14 cellular contexts compared by ENCODE assay signal in genomic region chr13:43805681-43806128, GRCh38. TPM values are rescaled to one million over a fixed set of nuclear protein-coding genes. Genes with fewer than 3 reads are reported as not detected.
DNase-seq lines count a peak whose midpoint lies in the region; ATAC-seq, FAIRE-seq and TF ChIP-seq lines count a peak whose summit lies in the region.
"Had no signal": no experiment of that assay in that cellular context is flagged by ENCODE, and none has a peak within 500 bp of the region (broad histone marks: within the 10 kb centered on the region; RNA-seq: fewer than 3 reads in every experiment).

No MANE protein-coding gene starts in this region.

- H2AFZ ChIP-seq in GM12878 (ENCODE audit: control insufficient read depth, low read depth, low read length) (no peak overlapping the region), keratinocyte (ENCODE audit: control insufficient read depth, low read length) (no peak overlapping the region)

- no peaks in the 10 kb centered on the region for H3K36me3 ChIP-seq in GM12878 (ENCODE audit: control insufficient read depth in 2 of 2, insufficient read depth in 2 of 2, low read length in 1 of 2)
- H3K36me3 ChIP-seq in keratinocyte (ENCODE audit: control insufficient read depth in 2 of 2, extremely low read depth in 1 of 2, insufficient read depth in 2 of 2, low read length in 2 of 2): no peaks in the 10 kb centered on the region
- H3K36me3 ChIP-seq: HAP-1, neural progenitor cell had no signal

- BruUV-seq in GM12878 (replicated peaks; lab: Mats Ljungman, UMichigan): no TSS peak

- no peak for TF ChIP-seq RAD21 in GM12878 (IDR thresholded peaks at IDR 0.05; ENCODE audit: insufficient read depth, low read depth, low read length)

- TF ChIP-seq POLR2A in GM12878 (IDR thresholded peaks at IDR 0.05; ENCODE audit: low read depth, low read length): no peak

- no peaks in the 10 kb centered on the region for H3K9me3 ChIP-seq in GM12878 (replicated peaks; ENCODE audit: control insufficient read depth, insufficient read depth, low read length)
- no peaks in the 10 kb centered on the region for H3K9me3 ChIP-seq in keratinocyte (ENCODE audit: control insufficient read depth, low read depth, low read length)
- H3K9me3 ChIP-seq: HAP-1 had no signal

- peak; percentile 23 for DNase-seq in ELF-1 (ENCODE audit: low read depth, low spot score)
- DNase-seq in LHCN-M2 (ENCODE audit: low read depth): peak; percentile 25
- DNase-seq in GM12878 (ENCODE audit: low read depth, low spot score): no peak
- no peak for DNase-seq in keratinocyte (ENCODE audit: low read depth, low spot score)
- no peak for DNase-seq in dedifferentiated amniotic fluid mesenchymal stem cell (ENCODE audit: extremely low spot score)
- DNase-seq in NCI-H1436 (lab: John Stamatoyannopoulos, UW): no peak
- no peak for DNase-seq in NCI-H2107 treated with DMSO at 0.1 percent for 48 hours (lab: John Stamatoyannopoulos, UW; ENCODE audit: unreplicated experiment)
- DNase-seq: activated CD4-positive, alpha-beta memory T cell treated with anti-CD3 and anti-CD28 coated beads, Interleukin-2, amount 10 ng/mL, durations not matched to agents 7 days and 5 days; cerebellar nuclear complex; immature natural killer cell; NCI-H446 treated with DMSO at 0.1 percent for 48 hours had no signal

- WGBS in GM12878 (ENCODE audit: insufficient coverage, insufficient replicate concordance, low lambda C conversion rate, missing lambda C conversion rate): 61% methylated on average over 6 of the region's 6 CpGs

- in situ Hi-C loops in GM12878 (cut with MboI): loop anchor here (10.0 kb wide), 2 partner anchors 501 to 831 kb away; no protein-coding TSS in a partner anchor

- intact Hi-C loops in GM12878 (cut with micrococcal nuclease; ENCODE audit: unreplicated experiment): loop anchor here (10.0 kb wide), 1 partner anchor 611 kb away; no protein-coding TSS in a partner anchor

- H3K9ac ChIP-seq in GM12878 (ENCODE audit: control insufficient read depth, insufficient read depth, low read length): no peak overlapping the region
- H3K9ac ChIP-seq in keratinocyte (ENCODE audit: control insufficient read depth, extremely low read depth, insufficient read depth, low read length): peak overlapping the region; percentile 37
- H3K9ac ChIP-seq: neural progenitor cell had no signal

- CTCF ChIA-PET in GM12878 (lab: Yijun Ruan, JAX): interaction anchor here (1.3 to 2.8 kb wide), 5 partner anchors 9 to 1207 kb away, joined by 4 to 15 read pairs (median 10); no protein-coding TSS in a partner anchor

- TF ChIP-seq CTCF in GM12878 (IDR thresholded peaks at IDR 0.05 in 2 of 3, conservative IDR thresholded peaks at IDR 0.05 in 1 of 3; ENCODE audit: control insufficient read depth in 2 of 3, extremely low read depth in 1 of 3, insufficient read depth in 1 of 3, low read depth in 3 of 3, low read length in 3 of 3) (no peak), keratinocyte (optimal IDR thresholded peaks at IDR 0.05 in 1 of 3, IDR thresholded peaks at IDR 0.05 in 1 of 3, conservative IDR thresholded peaks at IDR 0.05 in 1 of 3; ENCODE audit: extremely low read depth in 1 of 3, insufficient read depth in 2 of 3, low read length in 3 of 3) (no peak)

- FAIRE-seq in GM12878 (lab: Jason Lieb, UNC): no peak
- peak; percentile 20 for FAIRE-seq in keratinocyte (lab: Jason Lieb, UNC)

- H3K27me3 ChIP-seq in GM12878 (replicated peaks in 1 of 2; ENCODE audit: control insufficient read depth in 2 of 2, insufficient read depth in 2 of 2, low read length in 1 of 2) (no peaks in the 10 kb centered on the region), keratinocyte (ENCODE audit: control insufficient read depth, extremely low read depth, insufficient read depth, low read length) (no peaks in the 10 kb centered on the region)
- H3K27me3 ChIP-seq: neural progenitor cell had no signal

- dilution Hi-C loops in keratinocyte (cut with MboI; ENCODE audit: extremely low pct_ligation_motif_present, low sequenced_read_pairs): no loop called here

- H3K4me1 ChIP-seq in GM12878 (ENCODE audit: control insufficient read depth, insufficient read depth, low read length): no peaks in the 10 kb centered on the region
- H3K4me1 ChIP-seq in keratinocyte (ENCODE audit: control insufficient read depth, extremely low read depth, insufficient read depth, low read length): peaks cover 16% of the 10 kb centered on the region
- H3K4me1 ChIP-seq: HAP-1, neural progenitor cell had no signal

- SMC1A ChIA-PET in GM12878 (lab: Charles Lee; ENCODE audit: uncharacterized antibody, unreplicated experiment): no interaction called here

- H3K79me2 ChIP-seq in GM12878 (ENCODE audit: control insufficient read depth, insufficient read depth, low read length): no peaks in the 10 kb centered on the region
- no peaks in the 10 kb centered on the region for H3K79me2 ChIP-seq in keratinocyte (ENCODE audit: control insufficient read depth, insufficient read depth, low read length)

- H3K4me3 ChIP-seq in GM12878: no peak overlapping the region
- no peak overlapping the region for H3K4me3 ChIP-seq in keratinocyte (ENCODE audit: control insufficient read depth in 2 of 3, extremely low read depth in 1 of 3, insufficient read depth in 2 of 3, low read depth in 1 of 3, low read length in 3 of 3)
- H3K4me3 ChIP-seq: HAP-1, neural progenitor cell had no signal

- RAD21 ChIA-PET in GM12878 (lab: Charles Lee; ENCODE audit: unreplicated experiment): interaction anchor here (0.6 to 1.2 kb wide), 2 partner anchors 242 to 838 kb away, joined by 3 read pairs; no protein-coding TSS in a partner anchor

- POLR2A ChIA-PET in GM12878 (lab: Charles Lee): interaction anchor here (0.5 to 0.7 kb wide), 2 partner anchors 66 to 288 kb away, joined by 3 to 4 read pairs; no protein-coding TSS in a partner anchor

- no peak for TF ChIP-seq EP300 in GM12878 (IDR thresholded peaks at IDR 0.05; ENCODE audit: borderline replicate concordance in 1 of 2, control insufficient read depth in 1 of 2, low read depth in 2 of 2, low read length in 2 of 2)

- H3K27ac ChIP-seq in GM12878 (ENCODE audit: control insufficient read depth, insufficient read depth): no peak overlapping the region
- H3K27ac ChIP-seq in keratinocyte (ENCODE audit: control insufficient read depth, insufficient read depth, low read length): peak overlapping the region; percentile 60
- H3K27ac ChIP-seq: neural progenitor cell had no signal

- no peak overlapping the region for H3K4me2 ChIP-seq in GM12878 (ENCODE audit: control insufficient read depth, insufficient read depth)
- no peak overlapping the region for H3K4me2 ChIP-seq in keratinocyte (ENCODE audit: control insufficient read depth, extremely low read depth, insufficient read depth, low read depth, low read length)
- H3K4me2 ChIP-seq: neural progenitor cell had no signal

- ATAC-seq in GM12878 (peak; percentile 27; the same call in 2 of the 3 replicates), GM18867 (IDR thresholded peaks at IDR 0.05; ENCODE audit: unreplicated experiment) (no peak)

- H3K9me1 ChIP-seq in keratinocyte (ENCODE audit: control insufficient read depth, extremely low read depth, insufficient read depth, low read length): no peaks in the 10 kb centered on the region

- no peaks in the 10 kb centered on the region for H4K20me1 ChIP-seq in GM12878 (ENCODE audit: control insufficient read depth, insufficient read depth)
- H4K20me1 ChIP-seq in keratinocyte (ENCODE audit: control insufficient read depth, extremely low read depth, insufficient read depth, low read length): no peaks in the 10 kb centered on the region

RNA-seq across cellular contexts. Expression of gene ENOX1, which starts 18.9 kb away (rescaled TPM):
- total RNA-seq in LHCN-M2 (2014; rRNA removed) (2.9 and 7.7 TPM in 2 replicates), GM12878 (2014; rRNA removed) (0.11 and 0.98 TPM in 2 replicates), GM12878 (2014; rRNA removed; fragmentation: Illumina TruSeq; extraction: Trizol) (0.18 and 0.23 TPM in 2 replicates), GM12878 (2021) (0.11 and 0.13 TPM in 2 replicates)
- polyA plus RNA-seq in LHCN-M2 (2012): 1.00 TPM
- total RNA-seq in GM12878 (2013; cell fraction: nucleolus; rRNA removed): 0.39 and 1.4 TPM in 2 replicates
- polyA plus RNA-seq in GM12878 (2011; ENCODE audit: low read depth): not detected
- polyA plus RNA-seq in GM12878 (2011; rRNA removed) (0.16 and 0.20 TPM in 2 replicates), GM12878 (2014; fragmentation: Illumina TruSeq; extraction: Trizol) (0.18 and 0.21 TPM in 2 replicates), GM12878 (2014; fragmentation: Nextera tagmentation; extraction: Ambion mirVana) (under 1 TPM; 0.11 to 0.26 TPM), GM12878 (2014; rRNA removed) (0.14 and 0.19 TPM in 2 replicates), GM12878 (2016; fragmentation: Nextera tagmentation; extraction: Ambion mirVana) (under 1 TPM; 0.11 to 0.13 TPM), keratinocyte (1.0 to 1.1 TPM (median 1.0 TPM) in 3 replicates)
- polyA plus RNA-seq in GM12878 (2011; cell fraction: cytosol; rRNA removed): 0.12 and 0.20 TPM in 2 replicates
- polyA plus RNA-seq in GM12878 (2011; cell fraction: nucleus; rRNA removed): 0.06 and 0.13 TPM in 2 replicates
- polyA plus RNA-seq in GM12878 (2012): 0.04 and 0.17 TPM in 2 replicates
- polyA minus RNA-seq in GM12878 (2011; rRNA and poly(A)+ RNA removed): 0.10 TPM in 1 of 2 replicates, not detected in the other
- 0.31 TPM in 1 of 2 replicates, not detected in the other for polyA minus RNA-seq in GM12878 (2011; cell fraction: cytosol; rRNA and poly(A)+ RNA removed)
- polyA minus RNA-seq in GM12878 (2011; cell fraction: nucleus; rRNA and poly(A)+ RNA removed): 0.12 and 0.38 TPM in 2 replicates
- polyA plus RNA-seq in keratinocyte (2011; ENCODE audit: low read depth): 0.72 TPM
- 1.2 TPM in 2 replicates for polyA plus RNA-seq in keratinocyte (2011; cell fraction: cytosol; rRNA removed)
- 1.1 and 1.7 TPM in 2 replicates for polyA plus RNA-seq in keratinocyte (2011; cell fraction: nucleus; rRNA removed)
- 0.44 and 0.56 TPM in 2 replicates for polyA plus RNA-seq in keratinocyte (2012; ENCODE audit: low replicate concordance)
- 0.95 to 1.2 TPM (median 1.1 TPM) in 3 replicates for polyA minus RNA-seq in keratinocyte
- polyA minus RNA-seq in keratinocyte (2011; cell fraction: cytosol; rRNA and poly(A)+ RNA removed): 0.58 TPM
- 1.3 and 1.6 TPM in 2 replicates for polyA minus RNA-seq in keratinocyte (2011; cell fraction: nucleus; rRNA and poly(A)+ RNA removed)
- polyA plus RNA-seq: immature natural killer cell had no signal

Comparison
In these comparisons a context has a peak if more than half of its experiments do, and no peak if none do; other contexts are left out.
1. DNase-seq: peak in ELF-1 (single experiment) and LHCN-M2 (single experiment); none in GM12878 (single experiment), keratinocyte (single experiment), dedifferentiated amniotic fluid mesenchymal stem cell (single experiment), NCI-H1436 (single experiment) and NCI-H2107 treated with DMSO at 0.1 percent for 48 hours (single experiment).